19 cellular contexts compared by ENCODE assay signal in the genomic region with DNA sequence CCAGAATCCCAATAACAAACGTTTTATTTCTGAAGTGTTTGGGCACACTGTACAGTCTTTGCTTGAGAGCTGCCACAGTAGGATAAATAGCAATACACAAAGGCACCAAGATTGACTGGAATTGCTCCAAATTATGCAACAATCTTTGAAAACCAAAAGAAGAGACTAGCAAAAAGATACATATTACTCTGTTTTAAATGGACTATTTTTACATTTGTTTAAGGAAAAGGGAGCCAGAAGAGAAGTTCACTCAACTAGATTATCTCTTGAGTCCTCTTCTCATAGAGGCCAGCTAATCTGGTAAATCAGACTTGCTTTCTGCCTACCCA.
A peak's percentile ranks its signal among the peaks of the same experiment; 100 is the strongest.
DNase-seq lines count a peak whose midpoint lies in the region; ATAC-seq and TF ChIP-seq lines count a peak whose summit lies in the region.
"Had no signal": no experiment of that assay in that cellular context is flagged by ENCODE, and none has a peak within 500 bp of the region (broad histone marks: within the 10 kb centered on the region; RNA-seq: fewer than 3 reads in every experiment).

No MANE protein-coding gene starts in this region.

- H3K27ac ChIP-seq in cardiac muscle cell (peak overlapping the region; percentile 91), temporal lobe (ENCODE audit: low read depth, low read length) (peak overlapping the region; percentile 72)
- H3K27ac ChIP-seq: GM23248, RWPE1, SJCRH30 had no signal

- H3K9me3 Mint-ChIP-seq in immature natural killer cell, result peaks cover 0 to 2% (median 0%) of the 10 kb centered on the region in 6 donors
- H3K9me3 Mint-ChIP-seq: CD8-positive, alpha-beta memory T cell had no signal

- H3K36me3 ChIP-seq in cardiac muscle cell (no peaks in the 10 kb centered on the region), adipocyte (ENCODE audit: control insufficient read depth, insufficient read depth, low read length, severe bottlenecking) (no peaks in the 10 kb centered on the region)
- H3K36me3 ChIP-seq: SJCRH30 had no signal

- H3K4me3 ChIP-seq in cardiac muscle cell (no peak overlapping the region), adipocyte (ENCODE audit: low read length) (no peak overlapping the region)
- H3K4me3 ChIP-seq: GM23248, SJCRH30 had no signal

- TF ChIP-seq CTCF in cardiac muscle cell (IDR thresholded peaks at IDR 0.05; ENCODE audit: low read depth, low read length), result no peak

- no peak overlapping the region for H3K4me3 Mint-ChIP-seq in immature natural killer cell

- H3K27me3 Mint-ChIP-seq in immature natural killer cell (ENCODE audit: low read depth in 3 of 3), result peaks cover 3 to 6% (median 5%) of the 10 kb centered on the region in 3 donors
- H3K27me3 Mint-ChIP-seq: CD8-positive, alpha-beta memory T cell had no signal

- H3K27me3 ChIP-seq in cardiac muscle cell (no peaks in the 10 kb centered on the region), adipocyte (replicated peaks; ENCODE audit: control insufficient read depth, insufficient read depth, low read length) (no peaks in the 10 kb centered on the region)
- H3K27me3 ChIP-seq: SJCRH30 had no signal

- intact Hi-C loops in Right ventricle myocardium inferior (cut with DNase I), result no loop called here

- H3K9me3 ChIP-seq in cardiac muscle cell (ENCODE audit: low read depth) (no peaks in the 10 kb centered on the region), adipocyte (ENCODE audit: control insufficient read depth, low read length) (no peaks in the 10 kb centered on the region)
- H3K9me3 ChIP-seq: SJCRH30 had no signal

- ATAC-seq in Right ventricle myocardium inferior (no peak), HG03097 (IDR thresholded peaks at IDR 0.05; ENCODE audit: low FRiP score, unreplicated experiment) (no peak)
- ATAC-seq: HCT116, PC-3 had no signal

- H3K4me1 ChIP-seq in cardiac muscle cell (ENCODE audit: low read depth) (peaks cover 58% of the 10 kb centered on the region), adipocyte (ENCODE audit: control insufficient read depth, insufficient read depth, low read length) (peaks cover 15% of the 10 kb centered on the region)

- peaks cover 27 to 32% of the 10 kb centered on the region in 2 donors for H3K4me1 Mint-ChIP-seq in immature natural killer cell

- H3K9ac ChIP-seq in adipocyte (ENCODE audit: low read length), result peak overlapping the region; percentile 2
- H3K9ac ChIP-seq: GM23248 had no signal

- H3K36me3 Mint-ChIP-seq in immature natural killer cell, result no peaks in the 10 kb centered on the region

- DNase-seq in cardiac muscle cell (ENCODE audit: low read depth in 1 of 2, low spot score in 1 of 2) (peak in 1 of 2 donors; percentile 5), Right ventricle myocardium inferior (ENCODE audit: missing footprints) (no peak), adipocyte (ENCODE audit: low read depth) (peak; percentile 29), middle frontal gyrus (ENCODE audit: extremely low spot score, low spot score) (peak; percentile 66), immature natural killer cell (no peak)
- no peak for DNase-seq in effector CD4-positive, alpha-beta T cell
- DNase-seq: 8988T; CD8-positive, alpha-beta memory T cell; DMS79 treated with DMSO at 0.1 percent for 48 hours; NCI-H1105 treated with DMSO at 0.1 percent for 48 hours; NCI-H187 treated with DMSO at 0.1 percent for 48 hours; NCI-H526 treated with DMSO at 0.1 percent for 48 hours; PC-3; SJCRH30 had no signal

- H3K27ac Mint-ChIP-seq in immature natural killer cell, result no peak overlapping the region
- H3K27ac Mint-ChIP-seq: CD8-positive, alpha-beta memory T cell had no signal

Comparison
In these comparisons a context has a peak if more than half of its experiments do, and no peak if none do; other contexts are left out.
1. DNase-seq: peak in adipocyte (single experiment) and middle frontal gyrus (single experiment); none in Right ventricle myocardium inferior (single experiment), immature natural killer cell (0 of 3) and effector CD4-positive, alpha-beta T cell (single experiment).